In genomic region chr11:123439616-123440015, GRCh38 we compare ENCODE assay signal across 19 cellular contexts. TPM values are rescaled to one million over a fixed set of nuclear protein-coding genes. Genes with fewer than 3 reads are reported as not detected.
DNase-seq lines count a peak whose midpoint lies in the region; ATAC-seq, FAIRE-seq and TF ChIP-seq lines count a peak whose summit lies in the region.
"Had no signal": no experiment of that assay in that cellular context is flagged by ENCODE, and none has a peak within 500 bp of the region (broad histone marks: within the 10 kb centered on the region; RNA-seq: fewer than 3 reads in every experiment).

No MANE protein-coding gene starts in this region.

- peak overlapping the region; percentile 58 for H3K4me3 Mint-ChIP-seq in activated CD8-positive, alpha-beta T cell treated with anti-CD3 and anti-CD28 coated beads, Interleukin-2, amount 10 ng/mL, durations not matched to agents 7 days and 5 days
- H3K4me3 Mint-ChIP-seq in activated CD8-positive, alpha-beta T cell treated with anti-CD3 and anti-CD28 coated beads for 36 hours: no peak overlapping the region
- H3K4me3 Mint-ChIP-seq in T-helper 17 cell: no peak overlapping the region
- no peak overlapping the region for H3K4me3 Mint-ChIP-seq in T-cell
- peak overlapping the region in 1 of 10 donors; percentile 69 for H3K4me3 Mint-ChIP-seq in naive thymus-derived CD4-positive, alpha-beta T cell
- H3K4me3 Mint-ChIP-seq: GM23338 had no signal

- peaks cover 3% of the 10 kb centered on the region for H3K9me3 Mint-ChIP-seq in activated CD8-positive, alpha-beta T cell treated with anti-CD3 and anti-CD28 coated beads, Interleukin-2, amount 10 ng/mL, durations not matched to agents 7 days and 5 days (ENCODE audit: insufficient read depth)
- no peaks in the 10 kb centered on the region for H3K9me3 Mint-ChIP-seq in activated CD8-positive, alpha-beta T cell treated with anti-CD3 and anti-CD28 coated beads for 36 hours
- no peaks in the 10 kb centered on the region for H3K9me3 Mint-ChIP-seq in T-cell
- H3K9me3 Mint-ChIP-seq in naive thymus-derived CD4-positive, alpha-beta T cell: peaks cover 0 to 4% (median 0%) of the 10 kb centered on the region in 11 donors

- no peak for TF ChIP-seq CTCF in activated CD8-positive, alpha-beta T cell treated with anti-CD3 and anti-CD28 coated beads for 36 hours (IDR thresholded peaks at IDR 0.05)
- TF ChIP-seq CTCF in GM12865 (IDR thresholded peaks at IDR 0.05; ENCODE audit: insufficient read depth, low read depth, low read length, missing control alignments) (no peak), bronchial epithelial cell (IDR thresholded peaks at IDR 0.05; ENCODE audit: insufficient read depth, low read length, severe bottlenecking) (no peak)

- H3K27ac ChIP-seq in naive thymus-derived CD4-positive, alpha-beta T cell (ENCODE audit: low read depth, low read length): no peak overlapping the region
- H3K27ac ChIP-seq: body of pancreas, SJSA1, thoracic aorta, uterus had no signal

- DNase-seq in activated CD8-positive, alpha-beta T cell treated with anti-CD3 and anti-CD28 coated beads, Interleukin-2, amount 10 ng/mL, durations not matched to agents 7 days and 5 days: no peak
- DNase-seq in activated CD8-positive, alpha-beta T cell treated with anti-CD3 and anti-CD28 coated beads for 36 hours: no peak
- DNase-seq in GM12865 (ENCODE audit: low read depth): peak; percentile 50
- no peak for DNase-seq in T-helper 17 cell
- no peak for DNase-seq in bronchial epithelial cell (ENCODE audit: low read depth)
- DNase-seq in NCI-H2227 treated with DMSO at 0.1 percent for 48 hours (lab: John Stamatoyannopoulos, UW): no peak
- DNase-seq in T-cell: no peak
- no peak for DNase-seq in naive thymus-derived CD4-positive, alpha-beta T cell
- DNase-seq: activated CD4-positive, alpha-beta T cell treated with anti-CD3 and anti-CD28 coated beads, Interleukin-2, amount 50 U/mL, for 4 hours; body of pancreas; DMS79 treated with DMSO at 0.1 percent for 48 hours; KBM-7; NCI-H1694; NCI-H524; uterus had no signal

- H3K27me3 Mint-ChIP-seq in activated CD8-positive, alpha-beta T cell treated with anti-CD3 and anti-CD28 coated beads, Interleukin-2, amount 10 ng/mL, durations not matched to agents 7 days and 5 days (ENCODE audit: low read depth): no peaks in the 10 kb centered on the region
- no peaks in the 10 kb centered on the region for H3K27me3 Mint-ChIP-seq in activated CD8-positive, alpha-beta T cell treated with anti-CD3 and anti-CD28 coated beads for 36 hours
- no peaks in the 10 kb centered on the region for H3K27me3 Mint-ChIP-seq in T-helper 17 cell
- no peaks in the 10 kb centered on the region for H3K27me3 Mint-ChIP-seq in T-cell
- H3K27me3 Mint-ChIP-seq in naive thymus-derived CD4-positive, alpha-beta T cell: no peaks in the 10 kb centered on the region

- peak; percentile 24 for ATAC-seq in activated CD8-positive, alpha-beta T cell treated with anti-CD3 and anti-CD28 coated beads, Interleukin-2, amount 10 ng/mL, durations not matched to agents 7 days and 5 days
- ATAC-seq in activated CD8-positive, alpha-beta T cell treated with anti-CD3 and anti-CD28 coated beads for 36 hours: no peak
- ATAC-seq in T-helper 17 cell: no peak
- no peak for ATAC-seq in T-cell (replicated peaks in 1 of 4)
- no peak for ATAC-seq in naive thymus-derived CD4-positive, alpha-beta T cell
- ATAC-seq: body of pancreas, GM23338 had no signal

- FAIRE-seq in bronchial epithelial cell (lab: Jason Lieb, UNC): peak; percentile 75
- FAIRE-seq: A204.1 had no signal

- no peaks in the 10 kb centered on the region for H3K27me3 ChIP-seq in bronchial epithelial cell (ENCODE audit: control insufficient read depth, insufficient read depth, low read length)
- no peaks in the 10 kb centered on the region for H3K27me3 ChIP-seq in naive thymus-derived CD4-positive, alpha-beta T cell (ENCODE audit: control insufficient read depth in 2 of 2, insufficient read depth in 2 of 2, low read length in 2 of 2)
- H3K27me3 ChIP-seq: body of pancreas, SJSA1, uterus had no signal

- CTCF ChIA-PET in activated CD8-positive, alpha-beta T cell treated with anti-CD3 and anti-CD28 coated beads, Interleukin-2, amount 10 ng/mL, durations not matched to agents 7 days and 5 days (lab: Charles Lee): interaction anchor here (0.7 to 9.9 kb wide), 6 partner anchors 12 to 138 kb away, joined by 4 to 128 read pairs (median 4); no protein-coding TSS in a partner anchor
- CTCF ChIA-PET in activated CD8-positive, alpha-beta T cell treated with anti-CD3 and anti-CD28 coated beads for 36 hours (lab: Charles Lee): interaction anchor here (0.6 to 3.7 kb wide), 6 partner anchors 10 to 178 kb away, joined by 3 to 16 read pairs (median 3); no protein-coding TSS in a partner anchor
- CTCF ChIA-PET in T-cell (lab: Charles Lee): interaction anchor here in 1 of 2 donors (1.3 kb wide), 1 partner anchor 18 kb away, joined by 3 read pairs; no protein-coding TSS in a partner anchor
- CTCF ChIA-PET in naive thymus-derived CD4-positive, alpha-beta T cell (lab: Charles Lee): interaction anchor here (4.5 kb wide), 1 partner anchor 32 kb away, joined by 20 read pairs; no protein-coding TSS in a partner anchor

- intact Hi-C loops in activated CD8-positive, alpha-beta T cell treated with anti-CD3 and anti-CD28 coated beads for 36 hours (cut with micrococcal nuclease): no loop called here
- intact Hi-C loops in naive thymus-derived CD4-positive, alpha-beta T cell (cut with micrococcal nuclease): loop anchor here in 1 of 2 donors (10.0 kb wide), 1 partner anchor 375 kb away; the partner anchor contains the start of gene HSPA8

- H3K4me3 ChIP-seq in GM12865 (ENCODE audit: low read depth, low read length): no peak overlapping the region
- no peak overlapping the region for H3K4me3 ChIP-seq in bronchial epithelial cell (ENCODE audit: low read depth, low read length)
- H3K4me3 ChIP-seq in naive thymus-derived CD4-positive, alpha-beta T cell (ENCODE audit: low read length): no peak overlapping the region
- H3K4me3 ChIP-seq: body of pancreas, GM23338, SJSA1, thoracic aorta, uterus had no signal

- peaks cover 53% of the 10 kb centered on the region for H3K36me3 Mint-ChIP-seq in activated CD8-positive, alpha-beta T cell treated with anti-CD3 and anti-CD28 coated beads, Interleukin-2, amount 10 ng/mL, durations not matched to agents 7 days and 5 days (ENCODE audit: low read depth)
- peaks cover 11% of the 10 kb centered on the region for H3K36me3 Mint-ChIP-seq in activated CD8-positive, alpha-beta T cell treated with anti-CD3 and anti-CD28 coated beads for 36 hours (ENCODE audit: low read depth)
- H3K36me3 Mint-ChIP-seq in T-helper 17 cell (ENCODE audit: low read depth): peaks cover 4% of the 10 kb centered on the region
- H3K36me3 Mint-ChIP-seq in T-cell: peaks cover 12% of the 10 kb centered on the region
- peaks cover 0 to 58% (median 6%) of the 10 kb centered on the region in 5 donors for H3K36me3 Mint-ChIP-seq in naive thymus-derived CD4-positive, alpha-beta T cell

- POLR2A ChIA-PET in activated CD8-positive, alpha-beta T cell treated with anti-CD3 and anti-CD28 coated beads, Interleukin-2, amount 10 ng/mL, durations not matched to agents 7 days and 5 days (lab: Charles Lee): no interaction called here
- POLR2A ChIA-PET in activated CD8-positive, alpha-beta T cell treated with anti-CD3 and anti-CD28 coated beads for 36 hours (lab: Charles Lee): interaction anchor here (0.6 to 2.1 kb wide), 2 partner anchors 8 to 288 kb away, joined by 5 read pairs; no protein-coding TSS in a partner anchor
- POLR2A ChIA-PET in T-cell (lab: Charles Lee): no interaction called here
- POLR2A ChIA-PET in naive thymus-derived CD4-positive, alpha-beta T cell (lab: Charles Lee): interaction anchor here (0.6 kb wide), 1 partner anchor 1493 kb away, joined by 3 read pairs; no protein-coding TSS in a partner anchor

- H3K27ac Mint-ChIP-seq in activated CD8-positive, alpha-beta T cell treated with anti-CD3 and anti-CD28 coated beads, Interleukin-2, amount 10 ng/mL, durations not matched to agents 7 days and 5 days: peak overlapping the region; percentile 60
- H3K27ac Mint-ChIP-seq in activated CD8-positive, alpha-beta T cell treated with anti-CD3 and anti-CD28 coated beads for 36 hours: no peak overlapping the region
- H3K27ac Mint-ChIP-seq in T-helper 17 cell: peak overlapping the region; percentile 29
- peak overlapping the region in 1 of 2 donors; percentile 7 for H3K27ac Mint-ChIP-seq in T-cell
- H3K27ac Mint-ChIP-seq in naive thymus-derived CD4-positive, alpha-beta T cell: peak overlapping the region in 1 of 9 donors; percentile 89

- H3K4me1 ChIP-seq in naive thymus-derived CD4-positive, alpha-beta T cell (ENCODE audit: control insufficient read depth in 2 of 2, insufficient read depth in 2 of 2, low read length in 2 of 2): no peaks in the 10 kb centered on the region
- H3K4me1 ChIP-seq: body of pancreas, SJSA1, uterus had no signal

- no peaks in the 10 kb centered on the region for H3K36me3 ChIP-seq in bronchial epithelial cell (ENCODE audit: control insufficient read depth, insufficient read depth, low read length)
- no peaks in the 10 kb centered on the region for H3K36me3 ChIP-seq in naive thymus-derived CD4-positive, alpha-beta T cell (ENCODE audit: control insufficient read depth in 2 of 3, insufficient read depth in 3 of 3, low read length in 3 of 3)
- H3K36me3 ChIP-seq: SJSA1, thoracic aorta, uterus had no signal

- H3K4me1 Mint-ChIP-seq in activated CD8-positive, alpha-beta T cell treated with anti-CD3 and anti-CD28 coated beads, Interleukin-2, amount 10 ng/mL, durations not matched to agents 7 days and 5 days (ENCODE audit: low read depth): peaks cover 86% of the 10 kb centered on the region
- H3K4me1 Mint-ChIP-seq in activated CD8-positive, alpha-beta T cell treated with anti-CD3 and anti-CD28 coated beads for 36 hours (ENCODE audit: low read depth): peaks cover 35% of the 10 kb centered on the region
- peaks cover 24% of the 10 kb centered on the region for H3K4me1 Mint-ChIP-seq in T-helper 17 cell
- H3K4me1 Mint-ChIP-seq in T-cell: peaks cover 10 to 31% (median 18%) of the 10 kb centered on the region in 3 donors
- H3K4me1 Mint-ChIP-seq in naive thymus-derived CD4-positive, alpha-beta T cell: peaks cover 0 to 89% (median 12%) of the 10 kb centered on the region in 7 donors

- H3K9me3 ChIP-seq in T-helper 17 cell (ENCODE audit: control insufficient read depth, low read length, poor library complexity, severe bottlenecking): no peaks in the 10 kb centered on the region
- H3K9me3 ChIP-seq in naive thymus-derived CD4-positive, alpha-beta T cell (ENCODE audit: control insufficient read depth in 2 of 3, low read length in 3 of 3): no peaks in the 10 kb centered on the region
- H3K9me3 ChIP-seq: body of pancreas, SJSA1, thoracic aorta, uterus had no signal

RNA-seq across cellular contexts. Expression of gene GRAMD1B, which starts 9.5 kb away (rescaled TPM):
- total RNA-seq in activated CD8-positive, alpha-beta T cell treated with anti-CD3 and anti-CD28 coated beads, Interleukin-2, amount 10 ng/mL, durations not matched to agents 7 days and 5 days: 10 to 100 TPM; 22.8 to 26.0 TPM
- total RNA-seq in activated CD8-positive, alpha-beta T cell treated with anti-CD3 and anti-CD28 coated beads for 36 hours: 10 to 100 TPM; 15.4 to 16.2 TPM
- 10 to 100 TPM; 25.1 to 33.1 TPM for total RNA-seq in T-helper 17 cell
- 0.26 and 1.4 TPM in 2 replicates for total RNA-seq in bronchial epithelial cell
- 10 to 100 TPM in 3 of 5 donors, 1 to 10 TPM in 2; 8.6 to 15.6 (median 10.5) TPM for total RNA-seq in T-cell
- 10 to 100 TPM in 4 of 5 experiments, 1 to 10 TPM in 1; 9.7 to 88.9 (median 14.0) TPM for total RNA-seq in naive thymus-derived CD4-positive, alpha-beta T cell
- 1 to 10 TPM; 1.7 to 2.3 TPM for polyA plus RNA-seq in naive thymus-derived CD4-positive, alpha-beta T cell

Comparison
In these comparisons a context has a peak if more than half of its experiments do, and no peak if none do; other contexts are left out.
1. POLR2A ChIA-PET loops: an anchor here in activated CD8-positive, alpha-beta T cell treated with anti-CD3 and anti-CD28 coated beads for 36 hours (0.6 to 2.1 kb wide) and naive thymus-derived CD4-positive, alpha-beta T cell (0.6 kb wide); none called in activated CD8-positive, alpha-beta T cell treated with anti-CD3 and anti-CD28 coated beads, Interleukin-2, amount 10 ng/mL, durations not matched to agents 7 days and 5 days and T-cell.